In genomic region chr17:9611557-9611956, GRCh38 we compare ENCODE assay signal across 9 cellular contexts. TPM values are rescaled to one million over a fixed set of nuclear protein-coding genes. Genes with fewer than 3 reads are reported as not detected.
"Had no signal": no experiment of that assay in that cellular context is flagged by ENCODE, and none has a peak within 500 bp of the region (broad histone marks: within the 10 kb centered on the region; RNA-seq: fewer than 3 reads in every experiment).

No MANE protein-coding gene starts in this region.

- ATAC-seq: GM12878 had no signal

- DNase-seq: GDM1, GF-D8 had no signal

- H3K4me3 ChIP-seq: GM12878 had no signal

- FAIRE-seq: G401.6, GM12878, GM12891, GM12892, GM18507, GM19239 had no signal

RNA-seq across cellular contexts. Expression of gene USP43, which starts 33.8 kb away (rescaled TPM):
- total RNA-seq: GM12878 had no signal

RNA-seq across cellular contexts. Expression of gene CFAP52, which starts 35.1 kb away (rescaled TPM):
- total RNA-seq: G401, GM12878 had no signal
